8 cellular contexts compared by ENCODE assay signal in the genomic region with DNA sequence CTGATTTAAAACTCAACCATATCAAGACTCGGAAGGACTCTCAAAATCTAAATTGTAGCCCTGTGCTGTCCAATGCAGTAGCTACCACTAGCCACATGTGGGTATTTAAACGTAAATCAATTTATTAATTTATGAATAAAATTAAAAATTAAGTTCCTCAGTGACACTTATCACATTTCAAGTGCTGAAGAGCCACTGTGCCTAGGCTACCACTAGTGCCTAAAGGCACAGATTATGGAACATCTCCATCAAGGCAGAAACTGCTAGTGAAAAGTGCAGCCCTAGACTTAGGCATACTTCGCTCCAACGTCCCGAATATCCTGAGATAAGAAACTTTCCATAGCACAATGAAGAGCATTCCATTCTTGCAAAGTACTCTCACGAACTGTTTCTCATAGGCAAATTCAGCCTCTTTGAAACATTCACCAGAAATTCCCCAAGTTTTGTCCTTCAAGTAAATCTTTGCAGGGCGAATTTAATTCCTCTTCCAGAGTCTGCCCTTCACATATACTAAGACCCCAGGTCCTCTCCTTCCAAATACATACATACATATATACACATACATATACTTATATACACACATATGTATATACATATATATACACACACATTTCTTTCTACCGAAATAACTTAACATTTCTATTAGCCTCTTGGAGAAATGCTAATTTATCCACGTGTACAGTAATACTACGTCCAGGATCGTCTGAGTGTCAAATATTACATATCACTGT. TPM values are rescaled to one million over a fixed set of nuclear protein-coding genes. Genes with fewer than 3 reads are reported as not detected.
DNase-seq lines count a peak whose midpoint lies in the region; FAIRE-seq and TF ChIP-seq lines count a peak whose summit lies in the region.

No MANE protein-coding gene starts in this region.

- no peaks in the 10 kb centered on the region for H3K9me3 ChIP-seq in testis

- POLR2A ChIA-PET in activated CD4-positive, alpha-beta T cell treated with anti-CD3 and anti-CD28 coated beads, Interleukin-2, amount 10 ng/mL, durations not matched to agents 7 days and 5 days (lab: Charles Lee) = no interaction called here

- CTCF ChIA-PET in activated CD4-positive, alpha-beta T cell treated with anti-CD3 and anti-CD28 coated beads, Interleukin-2, amount 10 ng/mL, durations not matched to agents 7 days and 5 days (lab: Charles Lee) = interaction anchor here (0.6 to 2.3 kb wide), 5 partner anchors 19 to 723 kb away, joined by 3 to 5 read pairs (median 4); no protein-coding TSS in a partner anchor

- peak overlapping the region; percentile 93 for H3K4me3 Mint-ChIP-seq in activated CD4-positive, alpha-beta T cell treated with anti-CD3 and anti-CD28 coated beads, Interleukin-2, amount 10 ng/mL, durations not matched to agents 7 days and 5 days

- no peak for TF ChIP-seq POLR2A in testis (IDR thresholded peaks at IDR 0.05)

- no peaks in the 10 kb centered on the region for H3K9me3 Mint-ChIP-seq in activated CD4-positive, alpha-beta T cell treated with anti-CD3 and anti-CD28 coated beads, Interleukin-2, amount 10 ng/mL, durations not matched to agents 7 days and 5 days

- peaks cover 24% of the 10 kb centered on the region for H3K4me1 Mint-ChIP-seq in activated CD4-positive, alpha-beta T cell treated with anti-CD3 and anti-CD28 coated beads, Interleukin-2, amount 10 ng/mL, durations not matched to agents 7 days and 5 days

- intact Hi-C loops in testis (cut with DNase I; ENCODE audit: low total_unique reads) = no loop called here

- H3K27me3 Mint-ChIP-seq in activated CD4-positive, alpha-beta T cell treated with anti-CD3 and anti-CD28 coated beads, Interleukin-2, amount 10 ng/mL, durations not matched to agents 7 days and 5 days = no peaks in the 10 kb centered on the region

- no peaks in the 10 kb centered on the region for H3K36me3 Mint-ChIP-seq in activated CD4-positive, alpha-beta T cell treated with anti-CD3 and anti-CD28 coated beads, Interleukin-2, amount 10 ng/mL, durations not matched to agents 7 days and 5 days (ENCODE audit: low read depth)

- H3K27ac ChIP-seq in angular gyrus (ENCODE audit: low read depth, low read length) = peak overlapping the region; percentile 95
- H3K27ac ChIP-seq in testis = peak overlapping the region; percentile 92 to 98

- no peak for TF ChIP-seq CTCF in kidney epithelial cell (IDR thresholded peaks at IDR 0.05; ENCODE audit: insufficient read depth, low read length, poor library complexity, severe bottlenecking)
- TF ChIP-seq CTCF in testis (IDR thresholded peaks at IDR 0.05) = no peak
- no peak for TF ChIP-seq CTCF in GM10266 (IDR thresholded peaks at IDR 0.05; ENCODE audit: control insufficient read depth, insufficient read depth, low read depth, missing control alignments)

- H3K4me1 ChIP-seq in testis = peaks cover 18% of the 10 kb centered on the region

- peak overlapping the region; percentile 98 for H3K27ac Mint-ChIP-seq in activated CD4-positive, alpha-beta T cell treated with anti-CD3 and anti-CD28 coated beads, Interleukin-2, amount 10 ng/mL, durations not matched to agents 7 days and 5 days

- H3K4me3 ChIP-seq in kidney epithelial cell (ENCODE audit: low read depth, low read length) (peak overlapping the region; percentile 81), testis (peak overlapping the region; percentile 87 to 92)

- WGBS in testis, 2 donors = 7 to 15% methylated on average over 11 of the region's 11 CpGs

- H3K36me3 ChIP-seq in kidney epithelial cell (ENCODE audit: control insufficient read depth, insufficient read depth, low read length) (no peaks in the 10 kb centered on the region), testis (ENCODE audit: low read depth, missing control alignments) (no peaks in the 10 kb centered on the region)

- no peak for FAIRE-seq in urothelium cell line (lab: Jason Lieb, UNC)

- DNase-seq in activated CD4-positive, alpha-beta T cell treated with anti-CD3 and anti-CD28 coated beads, Interleukin-2, amount 10 ng/mL, durations not matched to agents 7 days and 5 days = no peak
- DNase-seq in activated CD4-positive, alpha-beta T cell treated with anti-CD3 and anti-CD28 coated beads, Interleukin-2, amount 50 U/mL, for 4 hours = no peak
- DNase-seq in kidney epithelial cell (ENCODE audit: low read depth) (no peak), testis (no peak), putamen (ENCODE audit: low spot score) (no peak), GM10266 (ENCODE audit: extremely low spot score) (no peak), urothelium cell line (ENCODE audit: low spot score) (no peak)

- H3K27me3 ChIP-seq in kidney epithelial cell (ENCODE audit: control insufficient read depth, insufficient read depth, low read length) (no peaks in the 10 kb centered on the region), testis (no peaks in the 10 kb centered on the region)

RNA-seq across cellular contexts. Expression of a gene that starts 1.3 kb away (rescaled TPM):
- total RNA-seq in activated CD4-positive, alpha-beta T cell treated with anti-CD3 and anti-CD28 coated beads, Interleukin-2, amount 10 ng/mL, durations not matched to agents 7 days and 5 days = 1 to 10 TPM; 8.7 to 9.0 TPM
- 18.3 and 25.1 TPM in 2 replicates for total RNA-seq in kidney epithelial cell
- total RNA-seq in testis = 10 to 100 TPM; 29.4 to 30.8 TPM
- 35.9 TPM for polyA plus RNA-seq in testis (ENCODE audit: insufficient read depth, low read depth, low replicate concordance)

RNA-seq across cellular contexts. Expression of a gene that starts 48.3 kb away (rescaled TPM):
- 10 to 100 TPM; 13.2 to 13.4 TPM for total RNA-seq in activated CD4-positive, alpha-beta T cell treated with anti-CD3 and anti-CD28 coated beads, Interleukin-2, amount 10 ng/mL, durations not matched to agents 7 days and 5 days
- total RNA-seq in kidney epithelial cell (9.2 and 11.0 TPM in 2 replicates), testis (1 to 10 TPM; 2.9 to 4.3 TPM)
- polyA plus RNA-seq in testis (ENCODE audit: insufficient read depth, low read depth, low replicate concordance) = 6.0 TPM
